In the genomic region with DNA sequence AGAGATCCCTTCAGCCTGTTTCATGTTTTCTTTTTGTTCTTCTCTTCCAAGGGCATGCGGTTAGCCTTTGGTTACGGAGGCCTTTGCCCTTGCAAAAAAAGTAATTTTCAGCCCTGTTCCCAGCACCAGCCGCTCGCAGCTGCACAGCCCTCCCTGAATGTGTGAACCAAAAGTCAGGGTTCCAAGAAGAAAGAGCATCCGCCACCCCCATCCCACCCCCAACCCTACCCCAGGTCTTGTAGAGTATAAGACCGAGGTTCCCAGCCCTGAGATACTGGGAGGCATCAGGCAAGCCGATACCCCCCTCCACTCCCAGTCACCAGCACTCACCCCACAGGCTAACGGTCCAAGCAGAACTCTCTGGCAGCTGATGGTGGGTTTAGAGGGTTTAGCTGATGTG, we compare ENCODE assay signal across 23 cellular contexts. TPM values are rescaled to one million over a fixed set of nuclear protein-coding genes. Genes with fewer than 3 reads are reported as not detected.
DNase-seq lines count a peak whose midpoint lies in the region; ATAC-seq and TF ChIP-seq lines count a peak whose summit lies in the region.
"Had no signal": no experiment of that assay in that cellular context is flagged by ENCODE, and none has a peak within 500 bp of the region (broad histone marks: within the 10 kb centered on the region; RNA-seq: fewer than 3 reads in every experiment).

No MANE protein-coding gene starts in this region.

- H4K20me1 ChIP-seq in DND-41 (ENCODE audit: insufficient read depth, low read length) = no peaks in the 10 kb centered on the region

- H3K23ac ChIP-seq in mesendoderm (ENCODE audit: low read length) = peak overlapping the region; percentile 48

- peaks cover 4% of the 10 kb centered on the region for H3K4me1 Mint-ChIP-seq in activated T-cell treated with anti-CD3 and anti-CD28 coated beads, Interleukin-2, amount 50 U/mL, for 4 hours (ENCODE audit: low read depth)

- H4K8ac ChIP-seq in mesendoderm (ENCODE audit: low read depth, low read length) = no peak overlapping the region

- H3K27me3 ChIP-seq in DND-41 (ENCODE audit: insufficient read depth, low read length, poor library complexity) (no peaks in the 10 kb centered on the region), mesendoderm (ENCODE audit: insufficient read depth, low read length, poor library complexity) (no peaks in the 10 kb centered on the region), sigmoid colon (no peaks in the 10 kb centered on the region)

- peak overlapping the region; percentile 88 for H2AK5ac ChIP-seq in mesendoderm (ENCODE audit: low read length)

- WGBS in mesendoderm (ENCODE audit: extremely low coverage, insufficient coverage, low lambda C conversion rate) = no CpG with 5 or more reads among the region's 8 CpGs
- WGBS in sigmoid colon, 2 donors = 90 to 96% methylated on average over 8 of the region's 8 CpGs

- H2BK120ac ChIP-seq in mesendoderm (ENCODE audit: low read depth, low read length) = no peak overlapping the region

- ATAC-seq in DND-41 (ENCODE audit: insufficient read depth, low read depth) (peak; percentile 74), GM18909 (IDR thresholded peaks at IDR 0.05; ENCODE audit: poor library complexity, unreplicated experiment) (no peak)
- ATAC-seq in activated T-cell treated with anti-CD3 and anti-CD28 coated beads, Interleukin-2, amount 50 U/mL, for 4 hours = no peak
- ATAC-seq: heart left ventricle, left ventricle myocardium superior had no signal

- no peaks in the 10 kb centered on the region for H3K36me3 Mint-ChIP-seq in activated T-cell treated with anti-CD3 and anti-CD28 coated beads, Interleukin-2, amount 50 U/mL, for 4 hours (ENCODE audit: insufficient read depth)
- H3K36me3 Mint-ChIP-seq: immature natural killer cell had no signal

- peak; percentile 90 for DNase-seq in DND-41
- no peak for DNase-seq in SK-N-MC (ENCODE audit: low read depth, low spot score)
- DNase-seq in mesendoderm = no peak
- no peak for DNase-seq in sigmoid colon
- DNase-seq in activated T-cell treated with anti-CD3 and anti-CD28 coated beads, Interleukin-2, amount 50 U/mL, for 4 hours = no peak
- DNase-seq in iPS-NIHi7 (ENCODE audit: extremely low spot score) = no peak
- no peak for DNase-seq in HCEC 1CT
- DNase-seq: activated CD4-positive, alpha-beta T cell treated with anti-CD3 and anti-CD28 coated beads for 1 hour; activated CD8-positive, alpha-beta memory T cell treated with anti-CD3 and anti-CD28 coated beads for 24 hours; activated naive CD4-positive, alpha-beta T cell treated with Interleukin-2 at 50 U/mL for 16 hours; activated T-cell treated with anti-CD3 and anti-CD28 coated beads, Interleukin-2, amount 50 U/mL, for 24 hours; immature natural killer cell; left ventricle myocardium superior; NCI-H187; nucleus accumbens; SW 1271 had no signal

- H3K36me3 ChIP-seq in DND-41 (ENCODE audit: insufficient read depth, low read length) (no peaks in the 10 kb centered on the region), SK-N-MC (ENCODE audit: insufficient read depth, low read length) (no peaks in the 10 kb centered on the region), mesendoderm (ENCODE audit: control insufficient read depth, insufficient read depth, low read length) (no peaks in the 10 kb centered on the region), sigmoid colon (no peaks in the 10 kb centered on the region)
- H3K36me3 ChIP-seq: heart left ventricle had no signal

- H3K4me3 ChIP-seq in DND-41 (ENCODE audit: low read depth in 1 of 2, low read length in 2 of 2) = no peak overlapping the region
- H3K4me3 ChIP-seq in SK-N-MC = no peak overlapping the region
- H3K4me3 ChIP-seq in mesendoderm (ENCODE audit: low read length) = no peak overlapping the region
- H3K4me3 ChIP-seq in sigmoid colon = no peak overlapping the region
- H3K4me3 ChIP-seq: heart left ventricle had no signal

- H3K79me1 ChIP-seq in mesendoderm (ENCODE audit: low read length) = no peaks in the 10 kb centered on the region

- H3K4ac ChIP-seq in mesendoderm (ENCODE audit: low read depth, low read length) = peak overlapping the region; percentile 100

- H3K4me1 ChIP-seq in DND-41 (ENCODE audit: insufficient read depth, low read length) = peaks cover 69% of the 10 kb centered on the region
- peaks cover 3% of the 10 kb centered on the region for H3K4me1 ChIP-seq in mesendoderm (ENCODE audit: control insufficient read depth, low read depth, low read length)
- H3K4me1 ChIP-seq in sigmoid colon = peaks cover 0 to 42% (median 30%) of the 10 kb centered on the region in 4 donors

- peak overlapping the region; percentile 70 for H2BK5ac ChIP-seq in mesendoderm (ENCODE audit: low read length)

- no peak overlapping the region for H3K4me3 Mint-ChIP-seq in activated T-cell treated with anti-CD3 and anti-CD28 coated beads, Interleukin-2, amount 50 U/mL, for 4 hours
- H3K4me3 Mint-ChIP-seq: activated T-cell treated with anti-CD3 and anti-CD28 coated beads, Interleukin-2, amount 50 U/mL, for 24 hours; dendritic cell treated with granulocyte-macrophage colony-stimulating factor and Interleukin-4, amounts not matched to agents 40 ng/mL and 50 ng/mL, for 4 days had no signal

- H3K9ac ChIP-seq in DND-41 (ENCODE audit: low read depth, low read length) = peak overlapping the region; percentile 84
- H3K9ac ChIP-seq in SK-N-MC (ENCODE audit: insufficient read length) = no peak overlapping the region
- peak overlapping the region; percentile 17 for H3K9ac ChIP-seq in mesendoderm (ENCODE audit: low read length)

- H3K4me2 ChIP-seq in DND-41 (ENCODE audit: insufficient read depth, low read length) = peak overlapping the region; percentile 34
- H3K4me2 ChIP-seq in mesendoderm (ENCODE audit: low read length) = no peak overlapping the region

- TF ChIP-seq EP300 in sigmoid colon (IDR thresholded peaks at IDR 0.05) = no peak

- H3K9me3 Mint-ChIP-seq in activated T-cell treated with anti-CD3 and anti-CD28 coated beads, Interleukin-2, amount 50 U/mL, for 4 hours = no peaks in the 10 kb centered on the region
- H3K9me3 Mint-ChIP-seq: activated T-cell treated with anti-CD3 and anti-CD28 coated beads, Interleukin-2, amount 50 U/mL, for 24 hours; dendritic cell treated with granulocyte-macrophage colony-stimulating factor and Interleukin-4, amounts not matched to agents 40 ng/mL and 50 ng/mL, for 4 days; immature natural killer cell had no signal

- H3K9me3 ChIP-seq in DND-41 (ENCODE audit: insufficient read depth, low read length, severe bottlenecking) (no peaks in the 10 kb centered on the region), SK-N-MC (ENCODE audit: low read depth, low read length) (no peaks in the 10 kb centered on the region), sigmoid colon (no peaks in the 10 kb centered on the region)
- H3K9me3 ChIP-seq: heart left ventricle had no signal

- H2AFZ ChIP-seq in DND-41 (ENCODE audit: low read depth, low read length) = peak overlapping the region; percentile 15; the same call in 1 of the 2 replicates

- H2BK15ac ChIP-seq in mesendoderm (replicated peaks; ENCODE audit: low read depth) = no peak overlapping the region

- intact Hi-C loops in sigmoid colon (cut with DNase I) = loop anchor here (10.0 kb wide), 2 partner anchors 239 to 349 kb away; no protein-coding TSS in a partner anchor

- H4K5ac ChIP-seq in mesendoderm (ENCODE audit: low read length) = no peak overlapping the region

- peak overlapping the region; percentile 93 for H3K18ac ChIP-seq in mesendoderm (ENCODE audit: low read length)

- peak overlapping the region; percentile 81 for H3K56ac ChIP-seq in mesendoderm (ENCODE audit: low read length)

- H3K79me2 ChIP-seq in DND-41 (ENCODE audit: insufficient read depth, low read length) = peaks cover 3% of the 10 kb centered on the region; the same call in 1 of the 2 replicates
- no peaks in the 10 kb centered on the region for H3K79me2 ChIP-seq in mesendoderm (ENCODE audit: control insufficient read depth, insufficient read depth, low read length)

- TF ChIP-seq CTCF in DND-41 (IDR thresholded peaks at IDR 0.05; ENCODE audit: borderline replicate concordance, extremely low read depth, low read length, poor library complexity, severe bottlenecking) = no peak
- TF ChIP-seq CTCF in sigmoid colon (IDR thresholded peaks at IDR 0.05) = no peak

- no peak for TF ChIP-seq POLR2A in sigmoid colon (IDR thresholded peaks at IDR 0.05)

- peaks cover 30% of the 10 kb centered on the region for H3K27me3 Mint-ChIP-seq in activated T-cell treated with anti-CD3 and anti-CD28 coated beads, Interleukin-2, amount 50 U/mL, for 4 hours (ENCODE audit: low read depth)

- H3K27ac ChIP-seq in DND-41 (ENCODE audit: low read length) = peak overlapping the region; percentile 87
- peak overlapping the region; percentile 98 for H3K27ac ChIP-seq in SK-N-MC
- peak overlapping the region; percentile 30 for H3K27ac ChIP-seq in mesendoderm (ENCODE audit: low read depth, low read length)
- H3K27ac ChIP-seq in sigmoid colon = peak overlapping the region in 3 of 4 donors; percentile 89 to 96 (median 91)

RNA-seq across cellular contexts. Expression of gene IGLL1, which starts 56.3 kb away (rescaled TPM):
- not detected for polyA plus RNA-seq in mesendoderm (2013, experiment 1 of 2)
- polyA plus RNA-seq in mesendoderm (2013, experiment 2 of 2) = not detected
- not detected for total RNA-seq in sigmoid colon
- not detected for polyA plus RNA-seq in sigmoid colon
- total RNA-seq in activated T-cell treated with anti-CD3 and anti-CD28 coated beads, Interleukin-2, amount 50 U/mL, for 4 hours = not detected
- total RNA-seq: bronchial epithelial cell, endothelial cell of umbilical vein, H1, heart left ventricle, left ventricle myocardium superior had no signal
- polyA plus RNA-seq: AG04450, endothelial cell of umbilical vein, H1, heart left ventricle, immature natural killer cell had no signal

Comparison
In these comparisons a context has a peak if more than half of its experiments do, and no peak if none do; other contexts are left out.
1. H3K27ac ChIP-seq: peak in every context shown above with its lines; median percentile 98 in SK-N-MC; 91 in sigmoid colon; 87 in DND-41; 30 in mesendoderm.